In the genomic region with DNA sequence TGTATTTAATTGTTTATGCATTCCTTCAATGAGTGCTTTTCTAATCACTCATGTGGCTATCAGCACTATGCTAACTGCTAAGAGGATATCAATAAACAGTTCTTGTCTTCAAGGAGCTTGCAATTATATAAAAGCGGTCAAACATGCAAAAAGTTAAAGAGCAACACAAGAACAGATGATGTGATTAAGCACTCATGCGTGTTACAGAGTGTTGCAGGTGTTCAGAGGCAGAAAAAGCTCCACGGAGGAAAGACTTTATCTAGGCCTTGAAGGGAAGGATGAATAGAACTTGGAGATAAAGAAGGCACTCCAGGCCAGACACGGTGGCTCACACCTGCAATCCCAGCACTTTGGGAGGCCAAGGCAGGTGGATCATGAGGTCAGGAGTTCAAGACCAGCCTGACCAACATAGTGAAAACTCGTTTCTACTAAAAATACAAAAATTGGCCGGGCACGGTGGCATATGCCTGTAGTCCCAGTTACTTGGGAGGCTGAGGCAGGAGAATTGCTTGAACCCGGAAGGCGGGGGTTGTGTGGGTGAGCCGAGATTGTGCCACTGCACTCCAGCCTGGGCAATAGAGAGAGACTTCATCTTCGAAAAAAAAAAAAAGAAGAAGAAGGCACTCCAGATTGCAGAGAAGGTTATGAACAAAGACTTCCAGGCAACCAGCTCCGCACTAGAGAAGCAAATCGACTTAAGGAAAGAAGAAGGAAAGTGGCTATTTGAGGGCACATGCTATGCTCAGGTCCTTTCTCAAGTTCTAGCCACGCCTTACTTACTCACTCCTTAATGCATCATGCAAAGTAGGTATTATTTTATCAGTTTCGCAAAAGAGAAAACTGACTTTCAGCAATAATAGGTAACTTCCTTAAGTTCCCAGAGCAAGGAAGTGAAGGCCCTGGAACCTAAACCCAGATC, we compare ENCODE assay signal across 1 cellular context.
A peak's percentile ranks its signal among the peaks of the same experiment; 100 is the strongest.
TF ChIP-seq lines count a peak whose summit lies in the region.

No MANE protein-coding gene starts in this region.

TF ChIP-seq in K562, 482 proteins besides CTCF, POLR2A, EP300 and RAD21:
- TF ChIP-seq, protein P1, sequence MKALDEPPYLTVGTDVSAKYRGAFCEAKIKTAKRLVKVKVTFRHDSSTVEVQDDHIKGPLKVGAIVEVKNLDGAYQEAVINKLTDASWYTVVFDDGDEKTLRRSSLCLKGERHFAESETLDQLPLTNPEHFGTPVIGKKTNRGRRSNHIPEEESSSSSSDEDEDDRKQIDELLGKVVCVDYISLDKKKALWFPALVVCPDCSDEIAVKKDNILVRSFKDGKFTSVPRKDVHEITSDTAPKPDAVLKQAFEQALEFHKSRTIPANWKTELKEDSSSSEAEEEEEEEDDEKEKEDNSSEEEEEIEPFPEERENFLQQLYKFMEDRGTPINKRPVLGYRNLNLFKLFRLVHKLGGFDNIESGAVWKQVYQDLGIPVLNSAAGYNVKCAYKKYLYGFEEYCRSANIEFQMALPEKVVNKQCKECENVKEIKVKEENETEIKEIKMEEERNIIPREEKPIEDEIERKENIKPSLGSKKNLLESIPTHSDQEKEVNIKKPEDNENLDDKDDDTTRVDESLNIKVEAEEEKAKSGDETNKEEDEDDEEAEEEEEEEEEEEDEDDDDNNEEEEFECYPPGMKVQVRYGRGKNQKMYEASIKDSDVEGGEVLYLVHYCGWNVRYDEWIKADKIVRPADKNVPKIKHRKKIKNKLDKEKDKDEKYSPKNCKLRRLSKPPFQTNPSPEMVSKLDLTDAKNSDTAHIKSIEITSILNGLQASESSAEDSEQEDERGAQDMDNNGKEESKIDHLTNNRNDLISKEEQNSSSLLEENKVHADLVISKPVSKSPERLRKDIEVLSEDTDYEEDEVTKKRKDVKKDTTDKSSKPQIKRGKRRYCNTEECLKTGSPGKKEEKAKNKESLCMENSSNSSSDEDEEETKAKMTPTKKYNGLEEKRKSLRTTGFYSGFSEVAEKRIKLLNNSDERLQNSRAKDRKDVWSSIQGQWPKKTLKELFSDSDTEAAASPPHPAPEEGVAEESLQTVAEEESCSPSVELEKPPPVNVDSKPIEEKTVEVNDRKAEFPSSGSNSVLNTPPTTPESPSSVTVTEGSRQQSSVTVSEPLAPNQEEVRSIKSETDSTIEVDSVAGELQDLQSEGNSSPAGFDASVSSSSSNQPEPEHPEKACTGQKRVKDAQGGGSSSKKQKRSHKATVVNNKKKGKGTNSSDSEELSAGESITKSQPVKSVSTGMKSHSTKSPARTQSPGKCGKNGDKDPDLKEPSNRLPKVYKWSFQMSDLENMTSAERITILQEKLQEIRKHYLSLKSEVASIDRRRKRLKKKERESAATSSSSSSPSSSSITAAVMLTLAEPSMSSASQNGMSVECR (CRISPR knock-in tag; IDR thresholded peaks at IDR 0.05): 0 out of 2 replicates have a peak, but pooled peaks have one; percentile 31
- TF ChIP-seq ZFP1 (CRISPR knock-in tag; IDR thresholded peaks at IDR 0.05): no peak
